Comparison of ENCODE assay signal across 18 cellular contexts in genomic region chr1:35441926-35442579, GRCh38.
A peak's percentile ranks its signal among the peaks of the same experiment; 100 is the strongest.
DNase-seq lines count a peak whose midpoint lies in the region; ATAC-seq and TF ChIP-seq lines count a peak whose summit lies in the region.
"Had no signal": no experiment of that assay in that cellular context is flagged by ENCODE, and none has a peak within 500 bp of the region (broad histone marks: within the 10 kb centered on the region; RNA-seq: fewer than 3 reads in every experiment).

No MANE protein-coding gene starts in this region.

- H3K9me3 ChIP-seq in CD8-positive, alpha-beta T cell (ENCODE audit: low read length), result no peaks in the 10 kb centered on the region
- no peaks in the 10 kb centered on the region for H3K9me3 ChIP-seq in neutrophil
- H3K9me3 ChIP-seq: Caco-2 had no signal

- no peaks in the 10 kb centered on the region for H3K27me3 ChIP-seq in CD8-positive, alpha-beta T cell (ENCODE audit: insufficient read depth, low read length)
- H3K27me3 ChIP-seq in neutrophil (no peaks in the 10 kb centered on the region), H7 (ENCODE audit: control insufficient read depth, insufficient read depth, low read length) (no peaks in the 10 kb centered on the region)

- DNase-seq in CD8-positive, alpha-beta T cell, result no peak
- DNase-seq in H7 (no peak), midbrain (lab: John Stamatoyannopoulos, UW) (no peak)
- DNase-seq: Caco-2, DMS153, H9, NCI-H1417 treated with DMSO at 0.1 percent for 48 hours, NCI-H1930, NCI-H2171 treated with DMSO at 0.1 percent for 48 hours, NCI-H774, PC-9 had no signal

- POLR2A ChIA-PET in CD8-positive, alpha-beta T cell (lab: Charles Lee), result no interaction called here

- peak overlapping the region; percentile 23 for H3K4me3 ChIP-seq in CD8-positive, alpha-beta T cell (ENCODE audit: low read depth, low read length)
- peak overlapping the region; percentile 49 to 68 for H3K4me3 ChIP-seq in neutrophil (ENCODE audit: low read depth in 1 of 2, low read length in 1 of 2)
- no peak overlapping the region for H3K4me3 ChIP-seq in H7 (ENCODE audit: insufficient read depth, low read depth, low read length)
- H3K4me3 ChIP-seq: K562, PC-9 had no signal

- no peaks in the 10 kb centered on the region for H3K27me3 Mint-ChIP-seq in CD8-positive, alpha-beta T cell (ENCODE audit: low read depth)
- H3K27me3 Mint-ChIP-seq in activated T-helper 17 cell treated with anti-CD3 and anti-CD28 coated beads, Interleukin-2, amount 50 U/mL, for 72 hours, result no peaks in the 10 kb centered on the region

- no peak for ATAC-seq in CD8-positive, alpha-beta T cell
- ATAC-seq in activated T-helper 17 cell treated with anti-CD3 and anti-CD28 coated beads, Interleukin-2, amount 50 U/mL, for 72 hours (replicated peaks), result no peak
- ATAC-seq in esophagus mucosa, result peak; percentile 90
- ATAC-seq in GM19328 (IDR thresholded peaks at IDR 0.05; ENCODE audit: unreplicated experiment), result no peak
- no peak for ATAC-seq in GM18517 (IDR thresholded peaks at IDR 0.05; ENCODE audit: unreplicated experiment)
- ATAC-seq: K562 had no signal

- CTCF ChIA-PET in CD8-positive, alpha-beta T cell (lab: Charles Lee), result interaction anchor here (0.6 to 2.0 kb wide), 6 partner anchors 9 to 127 kb away, joined by 3 to 12 read pairs (median 4); no protein-coding TSS in a partner anchor

- H3K27ac Mint-ChIP-seq in CD8-positive, alpha-beta T cell, result peak overlapping the region; percentile 94
- H3K27ac Mint-ChIP-seq in activated T-helper 17 cell treated with anti-CD3 and anti-CD28 coated beads, Interleukin-2, amount 50 U/mL, for 72 hours, result peak overlapping the region; percentile 66

- peaks cover 15% of the 10 kb centered on the region for H3K4me1 ChIP-seq in CD8-positive, alpha-beta T cell (ENCODE audit: insufficient read depth, low read length)
- peaks cover 54 to 61% of the 10 kb centered on the region in 2 experiments for H3K4me1 ChIP-seq in neutrophil (ENCODE audit: control insufficient read depth in 1 of 2, insufficient read depth in 1 of 2, low read depth in 1 of 2, low read length in 1 of 2)
- H3K4me1 ChIP-seq: Caco-2 had no signal

- no peak for TF ChIP-seq CTCF in CD8-positive, alpha-beta T cell (IDR thresholded peaks at IDR 0.05)
- TF ChIP-seq CTCF in neutrophil (IDR thresholded peaks at IDR 0.05), result no peak

- intact Hi-C loops in CD8-positive, alpha-beta T cell (cut with DNase I, micrococcal nuclease), result loop anchor here in 1 of 2 experiments (5.0 kb wide), 1 partner anchor 240 kb away; no protein-coding TSS in a partner anchor

- H3K4me3 Mint-ChIP-seq in CD8-positive, alpha-beta T cell, result peak overlapping the region; percentile 18
- H3K4me3 Mint-ChIP-seq in activated T-helper 17 cell treated with anti-CD3 and anti-CD28 coated beads, Interleukin-2, amount 50 U/mL, for 72 hours, result no peak overlapping the region
- H3K4me3 Mint-ChIP-seq: H9 had no signal

- no peak overlapping the region for H3K27ac ChIP-seq in CD8-positive, alpha-beta T cell (ENCODE audit: low read depth, low read length)
- H3K27ac ChIP-seq in neutrophil, result peak overlapping the region; percentile 86
- H3K27ac ChIP-seq: C4-2B, PC-9 had no signal

- H3K36me3 ChIP-seq in CD8-positive, alpha-beta T cell (ENCODE audit: insufficient read depth, low read length), result peaks cover 26% of the 10 kb centered on the region
- H3K36me3 ChIP-seq in neutrophil (peaks cover 61% of the 10 kb centered on the region), H7 (replicated peaks; ENCODE audit: control insufficient read depth, insufficient read depth, low read length) (peaks cover 38% of the 10 kb centered on the region)

- H3K4me1 Mint-ChIP-seq in CD8-positive, alpha-beta T cell (ENCODE audit: low read depth), result peaks cover 31% of the 10 kb centered on the region
- peaks cover 4% of the 10 kb centered on the region for H3K4me1 Mint-ChIP-seq in activated T-helper 17 cell treated with anti-CD3 and anti-CD28 coated beads, Interleukin-2, amount 50 U/mL, for 72 hours
- H3K4me1 Mint-ChIP-seq: H9 had no signal

- H3K9me3 Mint-ChIP-seq in CD8-positive, alpha-beta T cell, result no peaks in the 10 kb centered on the region
- H3K9me3 Mint-ChIP-seq in activated T-helper 17 cell treated with anti-CD3 and anti-CD28 coated beads, Interleukin-2, amount 50 U/mL, for 72 hours, result no peaks in the 10 kb centered on the region
- H3K9me3 Mint-ChIP-seq: H9 had no signal

- H3K36me3 Mint-ChIP-seq in CD8-positive, alpha-beta T cell, result peaks cover 71% of the 10 kb centered on the region
- peaks cover 41% of the 10 kb centered on the region for H3K36me3 Mint-ChIP-seq in activated T-helper 17 cell treated with anti-CD3 and anti-CD28 coated beads, Interleukin-2, amount 50 U/mL, for 72 hours (ENCODE audit: low read depth)
